1 cellular context compared by ENCODE assay signal in the genomic region with DNA sequence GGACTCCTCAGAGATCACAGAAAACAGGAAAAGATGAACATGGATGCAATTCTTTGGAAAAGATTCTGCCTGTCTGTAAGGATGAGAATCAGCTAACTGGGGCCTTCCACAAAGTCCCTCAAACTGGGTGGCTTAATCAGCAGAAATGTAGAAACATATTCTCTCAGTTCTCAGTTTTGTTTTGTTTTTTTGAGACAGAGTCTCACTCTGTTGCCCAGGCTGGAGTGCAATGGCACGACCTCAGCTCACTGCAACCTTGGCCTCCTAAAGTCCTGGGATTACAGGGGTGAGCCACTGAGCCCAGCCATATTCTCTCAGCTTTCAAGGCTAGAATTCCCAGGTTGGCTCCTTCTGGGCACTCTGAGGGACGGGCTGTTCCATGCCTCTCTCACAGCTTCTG.
TF ChIP-seq lines count a peak whose summit lies in the region.

No MANE protein-coding gene starts in this region.

TF ChIP-seq in GM12878, 131 proteins besides CTCF, POLR2A, EP300 and RAD21:
- TF ChIP-seq NR2C2 (IDR thresholded peaks at IDR 0.05; ENCODE audit: borderline replicate concordance, control insufficient read depth, insufficient read length, low read depth) (no peak), TCF3 (IDR thresholded peaks at IDR 0.05; ENCODE audit: borderline replicate concordance, insufficient read depth, low read depth, low read length) (no peak), YY1 (IDR thresholded peaks at IDR 0.05; ENCODE audit: low read depth, low read length) (no peak), HDGF (IDR thresholded peaks at IDR 0.05) (no peak), ZNF207 (IDR thresholded peaks at IDR 0.05; ENCODE audit: borderline replicate concordance) (no peak), POU2F2 (IDR thresholded peaks at IDR 0.05; ENCODE audit: borderline replicate concordance, low read depth, low read length) (no peak), RFX5 (IDR thresholded peaks at IDR 0.05; ENCODE audit: low read depth, low read length) (no peak), EZH2 (IDR thresholded peaks at IDR 0.05; ENCODE audit: borderline replicate concordance, control insufficient read depth, low read depth, low read length) (no peak), STAT1 (conservative IDR thresholded peaks at IDR 0.05) (no peak), EED (IDR thresholded peaks at IDR 0.05; ENCODE audit: low read depth) (no peak), CHD4 (IDR thresholded peaks at IDR 0.05) (no peak), ZNF274 (IDR thresholded peaks at IDR 0.05; ENCODE audit: insufficient read depth, insufficient read length) (no peak), CHD2 (IDR thresholded peaks at IDR 0.05; ENCODE audit: borderline replicate concordance, low read depth, low read length) (no peak), PRDM15 (CRISPR knock-in tag; IDR thresholded peaks at IDR 0.05) (no peak)
- TF ChIP-seq, protein P1, sequence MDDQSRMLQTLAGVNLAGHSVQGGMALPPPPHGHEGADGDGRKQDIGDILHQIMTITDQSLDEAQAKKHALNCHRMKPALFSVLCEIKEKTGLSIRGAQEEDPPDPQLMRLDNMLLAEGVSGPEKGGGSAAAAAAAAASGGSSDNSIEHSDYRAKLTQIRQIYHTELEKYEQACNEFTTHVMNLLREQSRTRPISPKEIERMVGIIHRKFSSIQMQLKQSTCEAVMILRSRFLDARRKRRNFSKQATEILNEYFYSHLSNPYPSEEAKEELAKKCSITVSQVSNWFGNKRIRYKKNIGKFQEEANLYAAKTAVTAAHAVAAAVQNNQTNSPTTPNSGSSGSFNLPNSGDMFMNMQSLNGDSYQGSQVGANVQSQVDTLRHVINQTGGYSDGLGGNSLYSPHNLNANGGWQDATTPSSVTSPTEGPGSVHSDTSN (IDR thresholded peaks at IDR 0.05; ENCODE audit: insufficient replicate concordance, low read depth, low read length): no peak
- TF ChIP-seq, protein P2, sequence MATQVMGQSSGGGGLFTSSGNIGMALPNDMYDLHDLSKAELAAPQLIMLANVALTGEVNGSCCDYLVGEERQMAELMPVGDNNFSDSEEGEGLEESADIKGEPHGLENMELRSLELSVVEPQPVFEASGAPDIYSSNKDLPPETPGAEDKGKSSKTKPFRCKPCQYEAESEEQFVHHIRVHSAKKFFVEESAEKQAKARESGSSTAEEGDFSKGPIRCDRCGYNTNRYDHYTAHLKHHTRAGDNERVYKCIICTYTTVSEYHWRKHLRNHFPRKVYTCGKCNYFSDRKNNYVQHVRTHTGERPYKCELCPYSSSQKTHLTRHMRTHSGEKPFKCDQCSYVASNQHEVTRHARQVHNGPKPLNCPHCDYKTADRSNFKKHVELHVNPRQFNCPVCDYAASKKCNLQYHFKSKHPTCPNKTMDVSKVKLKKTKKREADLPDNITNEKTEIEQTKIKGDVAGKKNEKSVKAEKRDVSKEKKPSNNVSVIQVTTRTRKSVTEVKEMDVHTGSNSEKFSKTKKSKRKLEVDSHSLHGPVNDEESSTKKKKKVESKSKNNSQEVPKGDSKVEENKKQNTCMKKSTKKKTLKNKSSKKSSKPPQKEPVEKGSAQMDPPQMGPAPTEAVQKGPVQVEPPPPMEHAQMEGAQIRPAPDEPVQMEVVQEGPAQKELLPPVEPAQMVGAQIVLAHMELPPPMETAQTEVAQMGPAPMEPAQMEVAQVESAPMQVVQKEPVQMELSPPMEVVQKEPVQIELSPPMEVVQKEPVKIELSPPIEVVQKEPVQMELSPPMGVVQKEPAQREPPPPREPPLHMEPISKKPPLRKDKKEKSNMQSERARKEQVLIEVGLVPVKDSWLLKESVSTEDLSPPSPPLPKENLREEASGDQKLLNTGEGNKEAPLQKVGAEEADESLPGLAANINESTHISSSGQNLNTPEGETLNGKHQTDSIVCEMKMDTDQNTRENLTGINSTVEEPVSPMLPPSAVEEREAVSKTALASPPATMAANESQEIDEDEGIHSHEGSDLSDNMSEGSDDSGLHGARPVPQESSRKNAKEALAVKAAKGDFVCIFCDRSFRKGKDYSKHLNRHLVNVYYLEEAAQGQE (IDR thresholded peaks at IDR 0.05; ENCODE audit: low read depth, low read length): no peak
